In genomic region chr3:48474619-48475018, GRCh38 we compare ENCODE assay signal across 11 cellular contexts. TPM values are rescaled to one million over a fixed set of nuclear protein-coding genes. Genes with fewer than 3 reads are reported as not detected.
DNase-seq lines count a peak whose midpoint lies in the region; ATAC-seq and TF ChIP-seq lines count a peak whose summit lies in the region.
"Had no signal": no experiment of that assay in that cellular context is flagged by ENCODE, and none has a peak within 500 bp of the region (broad histone marks: within the 10 kb centered on the region; RNA-seq: fewer than 3 reads in every experiment).

No MANE protein-coding gene starts in this region.

- peaks cover 49% of the 10 kb centered on the region for H3K4me1 Mint-ChIP-seq in activated CD4-positive, alpha-beta T cell treated with anti-CD3 and anti-CD28 coated beads for 36 hours
- peaks cover 79% of the 10 kb centered on the region for H3K4me1 Mint-ChIP-seq in activated B cell treated with CpG ODN at 0.5 μM for 24 hours

- peaks cover 8% of the 10 kb centered on the region for H3K4me1 ChIP-seq in iPS DF 6.9 (ENCODE audit: control insufficient read depth, insufficient read depth, low read length)
- no peaks in the 10 kb centered on the region for H3K4me1 ChIP-seq in parathyroid adenoma

- peaks cover under 1% of the 10 kb centered on the region; the same call in 1 of the 2 replicates for H3K36me3 ChIP-seq in iPS DF 6.9 (ENCODE audit: control insufficient read depth, insufficient read depth, low read length)
- no peaks in the 10 kb centered on the region for H3K36me3 ChIP-seq in parathyroid adenoma (ENCODE audit: control insufficient read depth, insufficient read depth, low read length)
- H3K36me3 ChIP-seq: transverse colon had no signal

- no peak for TF ChIP-seq CTCF in activated B cell treated with CpG ODN at 0.5 μM for 24 hours (IDR thresholded peaks at IDR 0.05)
- no peak for TF ChIP-seq CTCF in parathyroid adenoma (IDR thresholded peaks at IDR 0.05)

- no peak overlapping the region for H3K9ac ChIP-seq in parathyroid adenoma

- intact Hi-C loops in activated CD4-positive, alpha-beta T cell treated with anti-CD3 and anti-CD28 coated beads for 36 hours (cut with DNase I, micrococcal nuclease): loop anchor here in 1 of 2 experiments (5.0 kb wide), 3 partner anchors 533 to 1092 kb away; partner anchors contain the start of genes PTPN23, SMARCC1 and WDR6
- intact Hi-C loops in activated B cell treated with CpG ODN at 0.5 μM for 24 hours (cut with micrococcal nuclease): no loop called here

- H3K79me2 ChIP-seq in parathyroid adenoma: peaks cover 21% of the 10 kb centered on the region

- no CpG with 5 or more reads among the region's 4 CpGs for WGBS in iPS DF 6.9 (ENCODE audit: insufficient coverage, insufficient read length)

- H3K36me3 Mint-ChIP-seq in activated CD4-positive, alpha-beta T cell treated with anti-CD3 and anti-CD28 coated beads for 36 hours (ENCODE audit: low read depth): peaks cover 8% of the 10 kb centered on the region
- peaks cover 9% of the 10 kb centered on the region for H3K36me3 Mint-ChIP-seq in activated B cell treated with CpG ODN at 0.5 μM for 24 hours (ENCODE audit: low read depth)

- H3K4me3 Mint-ChIP-seq in activated CD4-positive, alpha-beta T cell treated with anti-CD3 and anti-CD28 coated beads for 36 hours: no peak overlapping the region
- no peak overlapping the region for H3K4me3 Mint-ChIP-seq in activated B cell treated with CpG ODN at 0.5 μM for 24 hours

- H3K27me3 ChIP-seq in iPS DF 6.9 (ENCODE audit: control insufficient read depth, insufficient read depth, low read length) (no peaks in the 10 kb centered on the region), parathyroid adenoma (ENCODE audit: control insufficient read depth, insufficient read depth, low read length) (no peaks in the 10 kb centered on the region)
- H3K27me3 ChIP-seq: transverse colon had no signal

- POLR2A ChIA-PET in activated CD4-positive, alpha-beta T cell treated with anti-CD3 and anti-CD28 coated beads for 36 hours (lab: Charles Lee): no interaction called here
- POLR2A ChIA-PET in activated B cell treated with CpG ODN at 0.5 μM for 24 hours (lab: Charles Lee): interaction anchor here (1.4 kb wide), 1 partner anchor 8 kb away, joined by 4 read pairs; no protein-coding TSS in a partner anchor

- no peaks in the 10 kb centered on the region for H3K27me3 Mint-ChIP-seq in activated CD4-positive, alpha-beta T cell treated with anti-CD3 and anti-CD28 coated beads for 36 hours
- H3K27me3 Mint-ChIP-seq in activated B cell treated with CpG ODN at 0.5 μM for 24 hours: no peaks in the 10 kb centered on the region

- CTCF ChIA-PET in activated CD4-positive, alpha-beta T cell treated with anti-CD3 and anti-CD28 coated beads for 36 hours (lab: Charles Lee): interaction anchor here (1.2 to 4.2 kb wide), 3 partner anchors 39 to 83 kb away, joined by 3 to 24 read pairs (median 24); partner anchors contain the start of gene PFKFB4
- CTCF ChIA-PET in activated B cell treated with CpG ODN at 0.5 μM for 24 hours (lab: Charles Lee): interaction anchor here (3.5 kb wide), 1 partner anchor 33 kb away, joined by 19 read pairs; no protein-coding TSS in a partner anchor

- no peak overlapping the region for H3K4me3 ChIP-seq in iPS DF 6.9 (ENCODE audit: low read length)
- no peak overlapping the region for H3K4me3 ChIP-seq in parathyroid adenoma (ENCODE audit: low read depth, low read length)
- H3K4me3 ChIP-seq: PC-9, transverse colon had no signal

- DNase-seq in activated CD4-positive, alpha-beta T cell treated with anti-CD3 and anti-CD28 coated beads for 36 hours: no peak
- no peak for DNase-seq in activated CD4-positive, alpha-beta T cell treated with anti-CD3 and anti-CD28 coated beads, Interleukin-2, amount 50 U/mL, for 4 hours
- DNase-seq in activated B cell treated with CpG ODN at 0.5 μM for 24 hours (no peak), iPS DF 6.9 (ENCODE audit: low read depth, low spot score) (peak; percentile 99), SIG-M5 (lab: John Stamatoyannopoulos, UW) (no peak)
- DNase-seq: erythroblast, PC-9, transverse colon had no signal

- H2AFZ ChIP-seq in parathyroid adenoma: no peak overlapping the region
- H2AFZ ChIP-seq: PC-9 had no signal

- H3K27ac ChIP-seq in iPS DF 6.9 (ENCODE audit: low read length) (no peak overlapping the region), parathyroid adenoma (peak overlapping the region; percentile 22)
- H3K27ac ChIP-seq: PC-9 had no signal

- H3K27ac Mint-ChIP-seq in activated CD4-positive, alpha-beta T cell treated with anti-CD3 and anti-CD28 coated beads for 36 hours: peak overlapping the region; percentile 77
- peak overlapping the region; percentile 79 for H3K27ac Mint-ChIP-seq in activated B cell treated with CpG ODN at 0.5 μM for 24 hours

- H3K9me3 ChIP-seq in iPS DF 6.9 (ENCODE audit: control insufficient read depth, insufficient read depth, low read length): no peaks in the 10 kb centered on the region
- H3K9me3 ChIP-seq in parathyroid adenoma (ENCODE audit: control insufficient read depth, low read length): no peaks in the 10 kb centered on the region
- H3K9me3 ChIP-seq: transverse colon had no signal

- H3K9me3 Mint-ChIP-seq in activated CD4-positive, alpha-beta T cell treated with anti-CD3 and anti-CD28 coated beads for 36 hours (ENCODE audit: low read depth): no peaks in the 10 kb centered on the region
- no peaks in the 10 kb centered on the region for H3K9me3 Mint-ChIP-seq in activated B cell treated with CpG ODN at 0.5 μM for 24 hours

- no peak for ATAC-seq in activated CD4-positive, alpha-beta T cell treated with anti-CD3 and anti-CD28 coated beads for 36 hours
- ATAC-seq in activated B cell treated with CpG ODN at 0.5 μM for 24 hours (ENCODE audit: low read depth) (no peak), HG03196 (IDR thresholded peaks at IDR 0.05; ENCODE audit: unreplicated experiment) (no peak), GM19397 (IDR thresholded peaks at IDR 0.05; ENCODE audit: unreplicated experiment) (no peak)

- no peak overlapping the region for H3K4me2 ChIP-seq in parathyroid adenoma (ENCODE audit: low read length)
- H3K4me2 ChIP-seq: PC-9 had no signal

RNA-seq across cellular contexts. Expression of gene ATRIP, which starts 28.1 kb away (rescaled TPM):
- 10 to 100 TPM; 16.8 to 21.0 TPM for total RNA-seq in activated CD4-positive, alpha-beta T cell treated with anti-CD3 and anti-CD28 coated beads for 36 hours
- 10.5 and 14.6 TPM in 2 replicates for total RNA-seq in activated B cell treated with CpG ODN at 0.5 μM for 24 hours

RNA-seq across cellular contexts. Expression of gene SHISA5, which starts 29.4 kb away (rescaled TPM):
- 10 to 100 TPM; 52.9 to 68.8 TPM for total RNA-seq in activated CD4-positive, alpha-beta T cell treated with anti-CD3 and anti-CD28 coated beads for 36 hours
- 95.7 and 108 TPM in 2 replicates for total RNA-seq in activated B cell treated with CpG ODN at 0.5 μM for 24 hours

RNA-seq across cellular contexts. Expression of gene TMA7, which starts 34.6 kb away (rescaled TPM):
- total RNA-seq in activated CD4-positive, alpha-beta T cell treated with anti-CD3 and anti-CD28 coated beads for 36 hours: 100 to 1,000 TPM; 260 to 324 TPM
- 216 and 296 TPM in 2 replicates for total RNA-seq in activated B cell treated with CpG ODN at 0.5 μM for 24 hours

RNA-seq across cellular contexts. Expression of gene CCDC51, which starts 34.7 kb away (rescaled TPM):
- 10 to 100 TPM; 17.5 to 25.0 TPM for total RNA-seq in activated CD4-positive, alpha-beta T cell treated with anti-CD3 and anti-CD28 coated beads for 36 hours
- 8.7 and 8.8 TPM in 2 replicates for total RNA-seq in activated B cell treated with CpG ODN at 0.5 μM for 24 hours

RNA-seq across cellular contexts. Expression of gene PLXNB1, which starts 44.7 kb away (rescaled TPM):
- 1 to 10 TPM; 3.7 to 5.1 TPM for total RNA-seq in activated CD4-positive, alpha-beta T cell treated with anti-CD3 and anti-CD28 coated beads for 36 hours
- 3.5 and 5.4 TPM in 2 replicates for total RNA-seq in activated B cell treated with CpG ODN at 0.5 μM for 24 hours
